In the genomic region with DNA sequence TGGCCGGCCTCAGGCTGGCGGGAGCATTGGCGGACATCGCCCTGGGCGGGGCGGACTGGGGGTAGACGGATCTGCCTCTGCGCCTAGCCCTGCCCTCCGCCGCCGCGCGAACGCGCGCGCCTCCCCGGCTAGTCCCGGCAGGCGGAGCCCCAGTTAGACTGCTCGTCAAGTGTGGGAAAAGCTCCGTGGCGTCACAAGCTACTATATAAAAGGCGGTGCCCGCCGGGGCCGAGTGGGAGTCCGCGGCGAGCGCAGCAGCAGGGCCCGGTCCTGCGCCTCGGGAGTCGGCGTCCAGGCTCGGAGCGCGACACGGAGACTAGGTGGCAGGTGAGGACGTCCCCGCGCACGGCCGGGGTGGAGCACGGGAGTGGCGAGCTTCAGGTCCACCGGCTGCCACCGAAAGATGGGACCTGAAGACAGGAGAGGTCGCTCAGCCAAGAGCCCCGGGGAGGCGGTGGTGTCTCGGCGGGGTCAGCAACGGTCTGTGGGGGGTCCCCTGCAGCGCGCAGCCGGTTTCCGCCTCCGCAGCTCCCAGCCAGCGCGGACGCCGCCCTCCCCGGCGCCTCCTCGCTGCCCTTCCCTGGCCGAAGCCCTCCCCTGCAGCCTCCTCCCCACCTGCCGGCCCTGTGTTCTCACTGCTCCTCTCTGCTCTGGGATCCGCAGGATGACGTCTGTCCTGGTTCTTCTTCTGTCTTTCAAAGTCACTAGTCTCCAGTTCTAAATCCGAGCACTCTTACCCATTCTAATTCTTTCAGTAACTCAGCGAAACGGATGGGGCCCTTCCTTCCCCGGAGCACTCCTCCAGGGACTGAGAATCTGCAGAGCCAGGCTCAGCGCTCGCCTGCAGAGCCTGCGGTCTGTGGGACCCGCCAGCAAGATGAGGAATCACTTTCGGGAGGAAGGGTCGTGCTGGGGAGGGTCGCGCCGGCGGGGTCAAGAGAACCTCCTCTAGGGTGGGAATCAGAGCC, we compare ENCODE assay signal across 1 cellular context.
TF ChIP-seq lines count a peak whose summit lies in the region.

No MANE protein-coding gene starts in this region.

TF ChIP-seq in endothelial cell of umbilical vein, 7 proteins besides CTCF, POLR2A, EP300 and RAD21 (continued from another document):
- no peak for TF ChIP-seq JUN (IDR thresholded peaks at IDR 0.05; ENCODE audit: borderline replicate concordance, insufficient read depth, insufficient read length, low read depth)
- TF ChIP-seq GATA2 (IDR thresholded peaks at IDR 0.05; ENCODE audit: insufficient read depth, insufficient read length, low read depth, low read length): no peak
- no peak for TF ChIP-seq MYC (IDR thresholded peaks at IDR 0.05; ENCODE audit: low read depth, low read length)
- TF ChIP-seq FOS (IDR thresholded peaks at IDR 0.05; ENCODE audit: borderline replicate concordance, insufficient read depth, low read length): no peak
